In the genomic region with DNA sequence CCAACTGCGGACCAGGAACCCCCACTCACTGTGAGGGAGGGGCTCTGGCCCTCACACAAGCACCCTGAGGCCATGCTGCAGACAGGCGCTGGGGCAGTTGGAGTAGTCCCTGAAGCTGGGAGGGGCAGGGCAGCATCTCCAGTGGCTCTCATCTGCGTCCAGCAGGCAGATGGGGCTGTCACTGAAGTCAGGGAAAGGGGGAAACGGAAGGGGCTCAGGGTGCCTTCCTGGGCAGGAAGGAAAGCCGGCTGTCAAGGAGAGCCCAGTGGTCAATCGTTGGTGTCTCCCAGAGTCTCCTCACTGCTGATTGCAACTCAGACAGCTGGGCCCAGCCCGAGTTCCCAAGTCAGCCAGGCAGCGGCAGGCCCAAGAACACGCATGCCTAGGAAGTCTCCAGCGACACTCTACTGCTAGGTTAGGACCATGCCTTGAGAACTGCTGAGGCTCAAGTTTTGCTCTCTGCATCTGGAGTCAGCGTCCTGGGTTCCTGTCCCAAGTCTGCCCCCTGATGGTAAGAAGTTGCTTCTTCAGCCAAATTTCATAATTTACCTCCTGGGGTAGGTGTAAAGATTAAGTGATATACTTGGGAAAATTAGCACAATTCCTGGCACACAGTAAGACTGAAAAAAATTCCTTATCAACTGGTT, we compare ENCODE assay signal across 8 cellular contexts. TPM values are rescaled to one million over a fixed set of nuclear protein-coding genes. Genes with fewer than 3 reads are reported as not detected.
A peak's percentile ranks its signal among the peaks of the same experiment; 100 is the strongest.
DNase-seq lines count a peak whose midpoint lies in the region; ATAC-seq and TF ChIP-seq lines count a peak whose summit lies in the region.

No MANE protein-coding gene starts in this region.

- TF ChIP-seq POLR2A in IMR-90 (IDR thresholded peaks at IDR 0.05; ENCODE audit: low read depth, low read length): no peak

- no TSS peak for BruUV-seq in IMR-90 (replicated peaks; lab: Mats Ljungman, UMichigan)

- H3K4me1 Mint-ChIP-seq in activated T-helper 2 cell treated with anti-CD3 and anti-CD28 coated beads, Interferon-gamma antibody, Interleukin-2, Interleukin-4, amounts not matched to agents 10 μg/mL and 5 μg/mL and 100 μg/mL, durations not matched to agents 14 hours and 24 hours and 36 hours (ENCODE audit: low read depth): peaks cover 31% of the 10 kb centered on the region

- no peak overlapping the region for H4K8ac ChIP-seq in IMR-90 (ENCODE audit: low read depth in 2 of 2, low read length in 2 of 2)

- H3K56ac ChIP-seq in IMR-90 (ENCODE audit: extremely low read depth, insufficient read depth, low read length): no peak overlapping the region

- H2BK5ac ChIP-seq in IMR-90 (ENCODE audit: low read depth, low read length, poor library complexity, severe bottlenecking): no peak overlapping the region

- no peak overlapping the region for H3K18ac ChIP-seq in IMR-90 (ENCODE audit: low read depth, low read length)

- ATAC-seq in GM21381 (IDR thresholded peaks at IDR 0.05; ENCODE audit: unreplicated experiment) (peak; percentile 71), IMR-90 (ENCODE audit: low read depth) (peak; percentile 95), RWPE2 (ENCODE audit: low read depth) (peak; percentile 52; the same call in 2 of the 3 replicates), foreskin keratinocyte (peak; percentile 61)

- H3K4me1 ChIP-seq in IMR-90 (ENCODE audit: control insufficient read depth, insufficient read depth, low read length) (peaks cover 8% of the 10 kb centered on the region; the same call in 1 of the 2 replicates), RWPE2 (ENCODE audit: insufficient read depth, poor library complexity, severe bottlenecking) (no peaks in the 10 kb centered on the region), foreskin keratinocyte (no peaks in the 10 kb centered on the region), urinary bladder (ENCODE audit: insufficient read depth) (no peaks in the 10 kb centered on the region)

- peak; percentile 84 for TF ChIP-seq RAD21 in IMR-90 (IDR thresholded peaks at IDR 0.05; ENCODE audit: low read length)

- H3K27ac Mint-ChIP-seq in activated T-helper 2 cell treated with anti-CD3 and anti-CD28 coated beads, Interferon-gamma antibody, Interleukin-2, Interleukin-4, amounts not matched to agents 10 μg/mL and 5 μg/mL and 100 μg/mL, durations not matched to agents 14 hours and 24 hours and 36 hours: no peak overlapping the region

- peaks cover 11% of the 10 kb centered on the region for H3K9me3 Mint-ChIP-seq in activated T-helper 2 cell treated with anti-CD3 and anti-CD28 coated beads, Interferon-gamma antibody, Interleukin-2, Interleukin-4, amounts not matched to agents 10 μg/mL and 5 μg/mL and 100 μg/mL, durations not matched to agents 14 hours and 24 hours and 36 hours

- H2BK120ac ChIP-seq in IMR-90 (ENCODE audit: low read depth, low read length): no peak overlapping the region

- H3K27me3 ChIP-seq in IMR-90 (ENCODE audit: control insufficient read depth, insufficient read depth, low read length) (no peaks in the 10 kb centered on the region), RWPE2 (ENCODE audit: insufficient read depth, poor library complexity, severe bottlenecking) (no peaks in the 10 kb centered on the region), foreskin keratinocyte (no peaks in the 10 kb centered on the region)

- WGBS in IMR-90 (ENCODE audit: extremely low coverage in 2 of 2, insufficient read length in 1 of 2), 2 experiments: 21% methylated on average over 6 of the region's 11 CpGs; no CpG with 5 or more reads in 1 of the 2 experiments
- WGBS in urinary bladder: 33% methylated on average over 11 of the region's 11 CpGs

- H2BK15ac ChIP-seq in IMR-90 (ENCODE audit: low read depth, low read length): no peak overlapping the region

- H3K79me1 ChIP-seq in IMR-90 (ENCODE audit: low read depth in 1 of 2, low read length in 2 of 2): no peaks in the 10 kb centered on the region

- H3K36me3 Mint-ChIP-seq in activated T-helper 2 cell treated with anti-CD3 and anti-CD28 coated beads, Interferon-gamma antibody, Interleukin-2, Interleukin-4, amounts not matched to agents 10 μg/mL and 5 μg/mL and 100 μg/mL, durations not matched to agents 14 hours and 24 hours and 36 hours (ENCODE audit: low read depth): peaks cover 11% of the 10 kb centered on the region

- H3K27ac ChIP-seq in IMR-90 (ENCODE audit: insufficient read depth, low read length) (no peak overlapping the region), RWPE2 (ENCODE audit: poor library complexity, severe bottlenecking) (no peak overlapping the region), foreskin keratinocyte (no peak overlapping the region), urinary bladder (ENCODE audit: low read depth) (peak overlapping the region; percentile 25)

- H3K4me3 Mint-ChIP-seq in activated T-helper 2 cell treated with anti-CD3 and anti-CD28 coated beads, Interferon-gamma antibody, Interleukin-2, Interleukin-4, amounts not matched to agents 10 μg/mL and 5 μg/mL and 100 μg/mL, durations not matched to agents 14 hours and 24 hours and 36 hours (ENCODE audit: low read depth): no peak overlapping the region

- H3K36me3 ChIP-seq in IMR-90 (ENCODE audit: control insufficient read depth, insufficient read depth, low read length) (no peaks in the 10 kb centered on the region), RWPE2 (ENCODE audit: low read depth) (no peaks in the 10 kb centered on the region), urinary bladder (ENCODE audit: insufficient read depth) (no peaks in the 10 kb centered on the region)

- no peak overlapping the region for H3K14ac ChIP-seq in IMR-90 (replicated peaks; ENCODE audit: low read depth, low read length)

- no peak overlapping the region for H2AK5ac ChIP-seq in IMR-90 (ENCODE audit: low read depth, low read length)

- peak overlapping the region; percentile 76 for H2AK9ac ChIP-seq in IMR-90 (replicated peaks; ENCODE audit: low read depth, low read length, poor library complexity)

- intact Hi-C loops in IMR-90 (cut with micrococcal nuclease): loop anchor here (1.0 kb wide), 3 partner anchors 40 to 94 kb away; no protein-coding TSS in a partner anchor
- intact Hi-C loops in activated T-helper 2 cell treated with anti-CD3 and anti-CD28 coated beads, Interferon-gamma antibody, Interleukin-2, Interleukin-4, amounts not matched to agents 10 μg/mL and 5 μg/mL and 100 μg/mL, durations not matched to agents 14 hours and 24 hours and 36 hours (cut with micrococcal nuclease): loop anchor here (1.0 to 5.0 kb wide), 5 partner anchors 12 to 75 kb away; partner anchors contain the start of gene NMUR1

- no peak overlapping the region for H3K9ac ChIP-seq in IMR-90 (ENCODE audit: low read depth, low read length)

- H3K4me3 ChIP-seq in IMR-90 (ENCODE audit: insufficient read depth, low read depth, low read length): no peak overlapping the region
- H3K4me3 ChIP-seq in RWPE2 (ENCODE audit: severe bottlenecking): no peak overlapping the region
- H3K4me3 ChIP-seq in urinary bladder (ENCODE audit: low read depth, low read length): no peak overlapping the region

- H3K9me3 ChIP-seq in IMR-90 (ENCODE audit: control insufficient read depth, insufficient read depth, low read length) (no peaks in the 10 kb centered on the region), RWPE2 (ENCODE audit: severe bottlenecking) (no peaks in the 10 kb centered on the region)

- dilution Hi-C loops in IMR-90 (cut with HindIII; ENCODE audit: low sequenced_read_pairs, unreplicated experiment): no loop called here

- POLR2A ChIA-PET in IMR-90 (lab: Charles Lee; ENCODE audit: unreplicated experiment): no interaction called here

- peak; percentile 47 for DNase-seq in Caki2 (ENCODE audit: low read depth)
- peak; percentile 81 for DNase-seq in IMR-90
- no peak for DNase-seq in RWPE2 (ENCODE audit: low spot score)
- DNase-seq in activated T-helper 2 cell treated with anti-CD3 and anti-CD28 coated beads, Interferon-gamma antibody, Interleukin-2, Interleukin-4, amounts not matched to agents 10 μg/mL and 5 μg/mL and 100 μg/mL, durations not matched to agents 14 hours and 24 hours and 36 hours (ENCODE audit: low spot score): peak; percentile 61
- DNase-seq in foreskin keratinocyte: peak; percentile 12 to 44
- DNase-seq in nucleus accumbens (lab: John Stamatoyannopoulos, UW): peak in 35 of 56 donors; percentile 6 to 63 (median 23)

- H2BK20ac ChIP-seq in IMR-90 (ENCODE audit: low read depth, low read length): no peak overlapping the region

- H3K4ac ChIP-seq in IMR-90 (ENCODE audit: low read depth, low read length): no peak overlapping the region

- no peak overlapping the region for H4K91ac ChIP-seq in IMR-90 (ENCODE audit: insufficient read depth, low read depth, low read length)

- H3K9me1 ChIP-seq in IMR-90 (ENCODE audit: insufficient read depth, low read length): no peaks in the 10 kb centered on the region

- H4K20me1 ChIP-seq in IMR-90 (ENCODE audit: insufficient read depth, low read length): no peaks in the 10 kb centered on the region

- H4K5ac ChIP-seq in IMR-90 (ENCODE audit: low read depth, low read length): no peak overlapping the region

- H3K27me3 Mint-ChIP-seq in activated T-helper 2 cell treated with anti-CD3 and anti-CD28 coated beads, Interferon-gamma antibody, Interleukin-2, Interleukin-4, amounts not matched to agents 10 μg/mL and 5 μg/mL and 100 μg/mL, durations not matched to agents 14 hours and 24 hours and 36 hours (ENCODE audit: low read depth): no peaks in the 10 kb centered on the region

- peak overlapping the region; percentile 84 for H2AFZ ChIP-seq in IMR-90 (replicated peaks; ENCODE audit: low read length, poor library complexity)

- CTCF ChIA-PET in IMR-90 (lab: Yijun Ruan, JAX): interaction anchor here (0.7 to 1.7 kb wide), 4 partner anchors 8 to 44 kb away, joined by 3 to 8 read pairs (median 4); no protein-coding TSS in a partner anchor

- TF ChIP-seq CTCF in IMR-90 (conservative IDR thresholded peaks at IDR 0.05; ENCODE audit: low read depth, low read length): peak; percentile 82
- peak; percentile 55 for TF ChIP-seq CTCF in RWPE2 (IDR thresholded peaks at IDR 0.05; ENCODE audit: poor library complexity, severe bottlenecking)
- peak; percentile 83 for TF ChIP-seq CTCF in foreskin keratinocyte (conservative IDR thresholded peaks at IDR 0.05)

- H3K4me2 ChIP-seq in IMR-90 (ENCODE audit: low read depth, low read length): no peak overlapping the region

- H3K23ac ChIP-seq in IMR-90 (ENCODE audit: low read depth, low read length): no peak overlapping the region

- in situ Hi-C loops in Caki2 (cut with HindIII; ENCODE audit: low pct_unique_long_range_greater_than_20kb, low sequenced_read_pairs): no loop called here
- in situ Hi-C loops in IMR-90 (cut with MboI; ENCODE audit: low sequenced_read_pairs): no loop called here

RNA-seq across cellular contexts. Expression of gene NMUR1, which starts 27.4 kb away (rescaled TPM):
- total RNA-seq in Caki2 (2014; rRNA removed; shearing (Covaris generic); ENCODE audit: low replicate concordance): not detected in 2 replicates
- total RNA-seq in IMR-90 (2012; rRNA removed): not detected in 2 replicates
- polyA plus RNA-seq in IMR-90 (2012; rRNA removed): not detected in 2 replicates
- not detected in 2 replicates for polyA plus RNA-seq in IMR-90 (2012; cell fraction: cytosol; rRNA removed)
- polyA plus RNA-seq in IMR-90 (2012; cell fraction: nucleus; rRNA removed; ENCODE audit: low replicate concordance): not detected in 2 replicates
- 0.16 and 0.28 TPM in 2 replicates for total RNA-seq in activated T-helper 2 cell treated with anti-CD3 and anti-CD28 coated beads, Interferon-gamma antibody, Interleukin-2, Interleukin-4, amounts not matched to agents 10 μg/mL and 5 μg/mL and 100 μg/mL, durations not matched to agents 14 hours and 24 hours and 36 hours
- not detected in 2 replicates for total RNA-seq in foreskin keratinocyte
- not detected in 2 replicates for polyA plus RNA-seq in foreskin keratinocyte
- 0.26 TPM for total RNA-seq in urinary bladder
- 0.54 TPM for polyA plus RNA-seq in urinary bladder

RNA-seq across cellular contexts. Expression of gene TEX44, which starts 35.0 kb away (rescaled TPM):
- not detected in 2 replicates for total RNA-seq in Caki2 (2014; rRNA removed; shearing (Covaris generic); ENCODE audit: low replicate concordance)
- total RNA-seq in IMR-90 (2012; rRNA removed): not detected in 2 replicates
- not detected in 2 replicates for polyA plus RNA-seq in IMR-90 (2012; rRNA removed)
- not detected in 2 replicates for polyA plus RNA-seq in IMR-90 (2012; cell fraction: cytosol; rRNA removed)
- not detected in 2 replicates for polyA plus RNA-seq in IMR-90 (2012; cell fraction: nucleus; rRNA removed; ENCODE audit: low replicate concordance)
- total RNA-seq in activated T-helper 2 cell treated with anti-CD3 and anti-CD28 coated beads, Interferon-gamma antibody, Interleukin-2, Interleukin-4, amounts not matched to agents 10 μg/mL and 5 μg/mL and 100 μg/mL, durations not matched to agents 14 hours and 24 hours and 36 hours: not detected in 2 replicates
- not detected in 2 replicates for total RNA-seq in foreskin keratinocyte
- not detected in 2 replicates for polyA plus RNA-seq in foreskin keratinocyte
- not detected for total RNA-seq in urinary bladder
- not detected for polyA plus RNA-seq in urinary bladder
